1 cellular context compared by ENCODE assay signal in genomic region chr18:39454866-39455265, GRCh38.
TF ChIP-seq lines count a peak whose summit lies in the region.

No MANE protein-coding gene starts in this region.

TF ChIP-seq in endothelial cell of umbilical vein, 7 proteins besides CTCF, POLR2A, EP300 and RAD21:
- TF ChIP-seq, protein P1, sequence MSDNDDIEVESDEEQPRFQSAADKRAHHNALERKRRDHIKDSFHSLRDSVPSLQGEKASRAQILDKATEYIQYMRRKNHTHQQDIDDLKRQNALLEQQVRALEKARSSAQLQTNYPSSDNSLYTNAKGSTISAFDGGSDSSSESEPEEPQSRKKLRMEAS (IDR thresholded peaks at IDR 0.05; ENCODE audit: insufficient read depth, insufficient read length) = no peak
